In genomic region chr15:42650208-42651066, GRCh38 we compare ENCODE assay signal across 7 cellular contexts.
DNase-seq lines count a peak whose midpoint lies in the region; ATAC-seq and TF ChIP-seq lines count a peak whose summit lies in the region.

No MANE protein-coding gene starts in this region.

- peak; percentile 60 for ATAC-seq in HG03139 (IDR thresholded peaks at IDR 0.05; ENCODE audit: unreplicated experiment)

- no peak overlapping the region for H3K4me3 ChIP-seq in GM12865 (ENCODE audit: low read depth, low read length)

- TF ChIP-seq CTCF in GM12865 (IDR thresholded peaks at IDR 0.05; ENCODE audit: insufficient read depth, low read depth, low read length, missing control alignments) = peak; percentile 76

- DNase-seq in GM12865 (ENCODE audit: low read depth) (peak; percentile 87), NCI-H510A treated with DMSO at 0.1 percent for 48 hours (lab: John Stamatoyannopoulos, UW) (peak; percentile 72), ecto neural progenitor cell (ENCODE audit: low spot score) (peak; percentile 61), lung microvascular endothelial cell (ENCODE audit: low read depth in 2 of 2) (peak; percentile 86 to 89)
- peak; percentile 37 to 38 for DNase-seq in activated CD4-positive, alpha-beta T cell treated with anti-CD3 and anti-CD28 coated beads for 4 hours
- peak; percentile 3 to 48 for DNase-seq in stimulated activated CD8-positive, alpha-beta memory T cell treated with anti-CD3 and anti-CD28 coated beads, Interleukin-2, amount 100 ng/mL, for 48 hours (ENCODE audit: low read depth in 2 of 2)

Comparison
In these comparisons a context has a peak if more than half of its experiments do, and no peak if none do; other contexts are left out.
1. DNase-seq: peak in every context shown above with its lines; median percentile 88 in lung microvascular endothelial cell; 87 in GM12865; 72 in NCI-H510A treated with DMSO at 0.1 percent for 48 hours; 61 in ecto neural progenitor cell; 38 in activated CD4-positive, alpha-beta T cell treated with anti-CD3 and anti-CD28 coated beads for 4 hours; 26 in stimulated activated CD8-positive, alpha-beta memory T cell treated with anti-CD3 and anti-CD28 coated beads, Interleukin-2, amount 100 ng/mL, for 48 hours.